11 cellular contexts compared by ENCODE assay signal in the genomic region with DNA sequence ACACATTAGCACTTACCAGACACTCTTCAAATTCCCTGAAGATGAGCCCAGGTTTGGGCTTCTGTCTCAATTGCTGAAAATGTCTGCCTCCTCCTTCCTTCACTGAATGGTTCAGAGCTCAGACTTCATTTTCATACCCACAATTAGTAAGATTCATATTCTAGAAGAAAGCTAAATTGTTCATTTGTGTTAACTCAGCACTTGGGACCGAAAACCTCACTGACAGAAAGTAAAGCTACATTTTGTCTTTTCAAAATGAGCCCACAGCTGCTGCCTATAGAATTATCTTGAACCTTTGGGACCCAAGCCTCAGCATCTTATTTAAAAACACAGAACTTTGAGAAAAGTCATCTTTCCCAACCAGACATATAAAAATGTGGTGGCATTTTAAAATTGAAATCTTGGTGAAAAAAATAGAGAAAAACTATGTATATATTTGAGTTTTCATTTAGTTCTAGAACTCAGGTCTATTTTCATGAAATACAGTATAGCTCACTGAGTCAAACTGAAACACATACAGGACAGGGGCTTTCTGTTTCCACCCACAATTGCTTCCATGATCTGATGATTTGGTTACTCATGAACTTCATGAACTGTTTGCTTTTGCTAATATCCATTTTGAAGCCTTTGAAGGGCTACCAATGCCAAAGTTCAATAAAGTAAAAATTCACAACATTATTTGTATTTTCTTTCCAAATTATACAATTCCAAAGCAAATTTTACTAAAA.
DNase-seq lines count a peak whose midpoint lies in the region; ATAC-seq and TF ChIP-seq lines count a peak whose summit lies in the region.
"Had no signal": no experiment of that assay in that cellular context is flagged by ENCODE, and none has a peak within 500 bp of the region (broad histone marks: within the 10 kb centered on the region; RNA-seq: fewer than 3 reads in every experiment).

No MANE protein-coding gene starts in this region.

- no peaks in the 10 kb centered on the region for H3K36me3 Mint-ChIP-seq in activated CD4-positive, alpha-beta T cell treated with anti-CD3 and anti-CD28 coated beads for 36 hours (ENCODE audit: low read depth)
- no peaks in the 10 kb centered on the region for H3K36me3 Mint-ChIP-seq in activated T-helper 2 cell treated with anti-CD3 and anti-CD28 coated beads, Interferon-gamma antibody, Interleukin-2, Interleukin-4, amounts not matched to agents 10 μg/mL and 5 μg/mL and 100 μg/mL, durations not matched to agents 14 hours and 24 hours and 36 hours (ENCODE audit: low read depth)
- H3K36me3 Mint-ChIP-seq: immature natural killer cell had no signal

- peak overlapping the region; percentile 61 for H3K27ac Mint-ChIP-seq in activated CD4-positive, alpha-beta T cell treated with anti-CD3 and anti-CD28 coated beads for 36 hours
- peak overlapping the region; percentile 48 for H3K27ac Mint-ChIP-seq in activated T-helper 2 cell treated with anti-CD3 and anti-CD28 coated beads, Interferon-gamma antibody, Interleukin-2, Interleukin-4, amounts not matched to agents 10 μg/mL and 5 μg/mL and 100 μg/mL, durations not matched to agents 14 hours and 24 hours and 36 hours
- H3K27ac Mint-ChIP-seq: immature natural killer cell had no signal

- peaks cover 42% of the 10 kb centered on the region for H3K4me1 Mint-ChIP-seq in activated CD4-positive, alpha-beta T cell treated with anti-CD3 and anti-CD28 coated beads for 36 hours
- H3K4me1 Mint-ChIP-seq in activated T-helper 2 cell treated with anti-CD3 and anti-CD28 coated beads, Interferon-gamma antibody, Interleukin-2, Interleukin-4, amounts not matched to agents 10 μg/mL and 5 μg/mL and 100 μg/mL, durations not matched to agents 14 hours and 24 hours and 36 hours (ENCODE audit: low read depth): peaks cover 37% of the 10 kb centered on the region
- H3K4me1 Mint-ChIP-seq: immature natural killer cell had no signal

- intact Hi-C loops in activated CD4-positive, alpha-beta T cell treated with anti-CD3 and anti-CD28 coated beads for 36 hours (cut with DNase I, micrococcal nuclease): loop anchor here in 1 of 2 experiments (1.0 kb wide), 2 partner anchors 51 to 147 kb away; no protein-coding TSS in a partner anchor
- intact Hi-C loops in activated T-helper 2 cell treated with anti-CD3 and anti-CD28 coated beads, Interferon-gamma antibody, Interleukin-2, Interleukin-4, amounts not matched to agents 10 μg/mL and 5 μg/mL and 100 μg/mL, durations not matched to agents 14 hours and 24 hours and 36 hours (cut with micrococcal nuclease): loop anchor here (1.0 to 10.0 kb wide), 3 partner anchors 50 to 156 kb away; no protein-coding TSS in a partner anchor
- intact Hi-C loops in esophagus muscularis mucosa (cut with DNase I): no loop called here

- WGBS in esophagus muscularis mucosa: 84% methylated on average over 1 of the region's 1 CpG

- no peaks in the 10 kb centered on the region for H3K9me3 ChIP-seq in esophagus muscularis mucosa

- DNase-seq in activated CD4-positive, alpha-beta T cell treated with anti-CD3 and anti-CD28 coated beads for 36 hours: peak; percentile 44
- no peak for DNase-seq in activated CD4-positive, alpha-beta T cell treated with anti-CD3 and anti-CD28 coated beads for 1 hour
- no peak for DNase-seq in activated T-helper 2 cell treated with anti-CD3 and anti-CD28 coated beads, Interferon-gamma antibody, Interleukin-2, Interleukin-4, amounts not matched to agents 10 μg/mL and 5 μg/mL and 100 μg/mL, durations not matched to agents 14 hours and 24 hours and 36 hours (ENCODE audit: low spot score)
- DNase-seq in COR-L47 (lab: John Stamatoyannopoulos, UW) (no peak), esophagus muscularis mucosa (ENCODE audit: extremely low spot score) (no peak), cerebellar cortex (ENCODE audit: low spot score) (no peak)
- DNase-seq: aorta, immature natural killer cell, NCI-H1417 treated with DMSO at 0.1 percent for 48 hours had no signal

- H3K27me3 Mint-ChIP-seq in activated CD4-positive, alpha-beta T cell treated with anti-CD3 and anti-CD28 coated beads for 36 hours: peaks cover 28% of the 10 kb centered on the region
- peaks cover 19% of the 10 kb centered on the region for H3K27me3 Mint-ChIP-seq in activated T-helper 2 cell treated with anti-CD3 and anti-CD28 coated beads, Interferon-gamma antibody, Interleukin-2, Interleukin-4, amounts not matched to agents 10 μg/mL and 5 μg/mL and 100 μg/mL, durations not matched to agents 14 hours and 24 hours and 36 hours (ENCODE audit: low read depth)

- H3K36me3 ChIP-seq in esophagus muscularis mucosa: no peaks in the 10 kb centered on the region

- CTCF ChIA-PET in activated CD4-positive, alpha-beta T cell treated with anti-CD3 and anti-CD28 coated beads for 36 hours (lab: Charles Lee): interaction anchor here (1.0 to 1.3 kb wide), 3 partner anchors 20 to 110 kb away, joined by 4 read pairs; no protein-coding TSS in a partner anchor

- H3K9me3 Mint-ChIP-seq in activated CD4-positive, alpha-beta T cell treated with anti-CD3 and anti-CD28 coated beads for 36 hours (ENCODE audit: low read depth): no peaks in the 10 kb centered on the region
- no peaks in the 10 kb centered on the region for H3K9me3 Mint-ChIP-seq in activated T-helper 2 cell treated with anti-CD3 and anti-CD28 coated beads, Interferon-gamma antibody, Interleukin-2, Interleukin-4, amounts not matched to agents 10 μg/mL and 5 μg/mL and 100 μg/mL, durations not matched to agents 14 hours and 24 hours and 36 hours

- H3K27me3 ChIP-seq in esophagus muscularis mucosa: peaks cover 0 to 33% (median 0%) of the 10 kb centered on the region in 4 donors

- no peak overlapping the region for H3K4me3 Mint-ChIP-seq in activated CD4-positive, alpha-beta T cell treated with anti-CD3 and anti-CD28 coated beads for 36 hours
- no peak overlapping the region for H3K4me3 Mint-ChIP-seq in activated T-helper 2 cell treated with anti-CD3 and anti-CD28 coated beads, Interferon-gamma antibody, Interleukin-2, Interleukin-4, amounts not matched to agents 10 μg/mL and 5 μg/mL and 100 μg/mL, durations not matched to agents 14 hours and 24 hours and 36 hours (ENCODE audit: low read depth)
- H3K4me3 Mint-ChIP-seq: immature natural killer cell had no signal

- POLR2A ChIA-PET in activated CD4-positive, alpha-beta T cell treated with anti-CD3 and anti-CD28 coated beads for 36 hours (lab: Charles Lee): interaction anchor here (0.6 kb wide), 1 partner anchor 147 kb away, joined by 4 read pairs; no protein-coding TSS in a partner anchor

- no peak for TF ChIP-seq EP300 in esophagus muscularis mucosa (IDR thresholded peaks at IDR 0.05)

- H3K4me3 ChIP-seq in esophagus muscularis mucosa: no peak overlapping the region

- TF ChIP-seq CTCF in esophagus muscularis mucosa (IDR thresholded peaks at IDR 0.05): no peak

- peak; percentile 46 for ATAC-seq in activated CD4-positive, alpha-beta T cell treated with anti-CD3 and anti-CD28 coated beads for 36 hours
- ATAC-seq in GM21381 (IDR thresholded peaks at IDR 0.05; ENCODE audit: unreplicated experiment): peak; percentile 75
- peak; percentile 66 for ATAC-seq in HG03060 (IDR thresholded peaks at IDR 0.05; ENCODE audit: low read depth, unreplicated experiment)

- no peaks in the 10 kb centered on the region for H3K4me1 ChIP-seq in esophagus muscularis mucosa

- TF ChIP-seq POLR2A in esophagus muscularis mucosa (IDR thresholded peaks at IDR 0.05; ENCODE audit: low read depth): no peak

- no peak overlapping the region for H3K27ac ChIP-seq in esophagus muscularis mucosa (replicated peaks in 1 of 4)
